ENCODE assay signal across 22 cellular contexts in the genomic region with DNA sequence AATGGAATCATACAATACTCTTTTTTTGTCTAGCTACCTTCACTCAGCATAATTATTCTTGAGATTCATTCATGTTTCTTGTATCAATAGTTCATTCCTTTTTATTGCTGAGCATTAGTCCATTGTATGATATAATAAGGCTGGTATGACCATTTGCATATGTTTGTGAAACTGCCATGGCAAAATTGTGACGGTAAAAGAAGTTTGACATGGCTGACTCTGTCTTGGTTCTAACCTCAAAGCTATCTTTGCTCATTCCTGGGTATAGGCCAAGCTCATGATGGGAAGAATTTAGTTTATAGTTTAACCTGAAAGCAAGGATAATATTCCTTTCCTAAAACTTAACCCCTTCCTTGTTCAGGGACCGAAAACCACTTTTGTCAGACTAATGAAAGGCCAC.
"Had no signal": no experiment of that assay in that cellular context is flagged by ENCODE, and none has a peak within 500 bp of the region (broad histone marks: within the 10 kb centered on the region; RNA-seq: fewer than 3 reads in every experiment).

No MANE protein-coding gene starts in this region.

- H3K27me3 Mint-ChIP-seq: naive thymus-derived CD4-positive, alpha-beta T cell; stimulated activated naive B cell treated with anti-CD40 and anti-IgM and Interleukin-4, amounts not matched to agents 10 μg/mL and 1 μg/mL and 100 μg/mL, for 72 hours; stimulated activated naive CD8-positive, alpha-beta T cell treated with anti-CD3 and anti-CD28 coated beads, Interleukin-15, amount 100 ng/mL, for 72 hours had no signal

- H3K4me3 Mint-ChIP-seq: immature natural killer cell; naive thymus-derived CD4-positive, alpha-beta T cell; nephron progenitor cell; stimulated activated naive B cell treated with anti-CD40 and anti-IgM and Interleukin-4, amounts not matched to agents 10 μg/mL and 1 μg/mL and 100 μg/mL, for 72 hours; stimulated activated naive CD8-positive, alpha-beta T cell treated with anti-CD3 and anti-CD28 coated beads, Interleukin-15, amount 100 ng/mL, for 72 hours had no signal

- H3K27ac ChIP-seq: dorsolateral prefrontal cortex, gastroesophageal sphincter, psoas muscle, spleen, thoracic aorta, transverse colon had no signal

- DNase-seq: cortex of kidney; dorsolateral prefrontal cortex; effector CD8-positive, alpha-beta T cell; immature natural killer cell; kidney; left colon; left ventricle myocardium superior; naive thymus-derived CD4-positive, alpha-beta T cell; nephron progenitor cell; psoas muscle; spleen; stimulated activated CD4-positive, alpha-beta T cell treated with anti-CD3 and anti-CD28 coated beads, Interleukin-15, amount 100 ng/mL, for 24 hours; stimulated activated CD4-positive, alpha-beta T cell treated with anti-CD3 and anti-CD28 coated beads, Interleukin-1b, Interleukin-23, amount 100 ng/mL, for 48 hours; stimulated activated CD4-positive, alpha-beta T cell treated with anti-CD3 and anti-CD28 coated beads, Interleukin-4, amount 100 ng/mL, for 24 hours; stimulated activated naive B cell treated with anti-CD40 and anti-IgM and Interleukin-4, amounts not matched to agents 10 μg/mL and 1 μg/mL and 100 μg/mL, for 72 hours; stimulated activated naive CD8-positive, alpha-beta T cell treated with anti-CD3 and anti-CD28 coated beads, Interleukin-15, amount 100 ng/mL, for 72 hours; transverse colon had no signal

- H3K4me1 ChIP-seq: psoas muscle had no signal

- H3K4me1 Mint-ChIP-seq: stimulated activated naive CD8-positive, alpha-beta T cell treated with anti-CD3 and anti-CD28 coated beads, Interleukin-15, amount 100 ng/mL, for 72 hours had no signal

- H3K4me3 ChIP-seq: dorsolateral prefrontal cortex, gastroesophageal sphincter, lung, psoas muscle, spleen, thoracic aorta, transverse colon had no signal

- H3K9me3 Mint-ChIP-seq: immature natural killer cell; stimulated activated naive CD8-positive, alpha-beta T cell treated with anti-CD3 and anti-CD28 coated beads, Interleukin-15, amount 100 ng/mL, for 72 hours had no signal

- H3K9me3 ChIP-seq: gastroesophageal sphincter, psoas muscle, thoracic aorta had no signal

- ATAC-seq: esophagus mucosa; gastroesophageal sphincter; left colon; left ventricle myocardium superior; naive thymus-derived CD4-positive, alpha-beta T cell; psoas muscle; sciatic nerve; stimulated activated naive B cell treated with anti-CD40 and anti-IgM and Interleukin-4, amounts not matched to agents 10 μg/mL and 1 μg/mL and 100 μg/mL, for 72 hours; stimulated activated naive CD8-positive, alpha-beta T cell treated with anti-CD3 and anti-CD28 coated beads, Interleukin-15, amount 100 ng/mL, for 72 hours had no signal

- H3K27me3 ChIP-seq: dorsolateral prefrontal cortex, gastroesophageal sphincter, spleen, transverse colon had no signal

- H3K36me3 ChIP-seq: gastroesophageal sphincter, thoracic aorta, transverse colon had no signal
